In genomic region chr2:16629770-16630169, GRCh38 we compare ENCODE assay signal across 11 cellular contexts. TPM values are rescaled to one million over a fixed set of nuclear protein-coding genes. Genes with fewer than 3 reads are reported as not detected.
DNase-seq lines count a peak whose midpoint lies in the region; ATAC-seq and TF ChIP-seq lines count a peak whose summit lies in the region.
"Had no signal": no experiment of that assay in that cellular context is flagged by ENCODE, and none has a peak within 500 bp of the region (broad histone marks: within the 10 kb centered on the region; RNA-seq: fewer than 3 reads in every experiment).

No MANE protein-coding gene starts in this region.

- H3K4me3 Mint-ChIP-seq in CD14-positive monocyte, result peak overlapping the region in 1 of 2 donors; percentile 4
- no peak overlapping the region for H3K4me3 Mint-ChIP-seq in brain
- peak overlapping the region; percentile 17 for H3K4me3 Mint-ChIP-seq in natural killer cell
- H3K4me3 Mint-ChIP-seq in type B pancreatic cell, result no peak overlapping the region
- H3K4me3 Mint-ChIP-seq in T-helper 17 cell, result no peak overlapping the region
- H3K4me3 Mint-ChIP-seq: CD4-positive, CD25-positive, alpha-beta regulatory T cell had no signal

- H3K9me3 ChIP-seq in T-helper 17 cell (ENCODE audit: control insufficient read depth, low read length, poor library complexity, severe bottlenecking), result no peaks in the 10 kb centered on the region
- H3K9me3 ChIP-seq: A549 had no signal

- DNase-seq in CD14-positive monocyte (ENCODE audit: low spot score), result no peak
- no peak for DNase-seq in natural killer cell
- DNase-seq in type B pancreatic cell (ENCODE audit: extremely low spot score, unreplicated experiment), result no peak
- no peak for DNase-seq in head of caudate nucleus
- DNase-seq in T-helper 17 cell, result no peak
- no peak for DNase-seq in NCI-H187 (lab: John Stamatoyannopoulos, UW)
- DNase-seq: CD4-positive, CD25-positive, alpha-beta regulatory T cell; NCI-H187 treated with DMSO at 0.1 percent for 48 hours; NCI-H69 had no signal

- H3K27me3 Mint-ChIP-seq in CD14-positive monocyte (ENCODE audit: low read depth in 3 of 3) (peaks cover 0 to 3% (median 0%) of the 10 kb centered on the region in 3 donors), brain (peaks cover 1% of the 10 kb centered on the region), natural killer cell (ENCODE audit: low read depth in 2 of 2) (no peaks in the 10 kb centered on the region), type B pancreatic cell (no peaks in the 10 kb centered on the region), T-helper 17 cell (peaks cover 67% of the 10 kb centered on the region)

- H3K36me3 Mint-ChIP-seq in CD14-positive monocyte, result peaks cover 74 to 79% of the 10 kb centered on the region in 2 donors
- H3K36me3 Mint-ChIP-seq in brain, result peaks cover 4% of the 10 kb centered on the region
- H3K36me3 Mint-ChIP-seq in natural killer cell, result no peaks in the 10 kb centered on the region
- H3K36me3 Mint-ChIP-seq in type B pancreatic cell, result no peaks in the 10 kb centered on the region
- H3K36me3 Mint-ChIP-seq in T-helper 17 cell (ENCODE audit: low read depth), result no peaks in the 10 kb centered on the region
- H3K36me3 Mint-ChIP-seq: CD4-positive, CD25-positive, alpha-beta regulatory T cell had no signal

- no peak for TF ChIP-seq CTCF in CD14-positive monocyte (IDR thresholded peaks at IDR 0.05)
- TF ChIP-seq CTCF in brain (conservative IDR thresholded peaks at IDR 0.05), result no peak
- TF ChIP-seq CTCF in natural killer cell (IDR thresholded peaks at IDR 0.05), result no peak
- no peak for TF ChIP-seq CTCF in type B pancreatic cell (conservative IDR thresholded peaks at IDR 0.05)

- H3K4me1 Mint-ChIP-seq in CD14-positive monocyte (peaks cover 99% of the 10 kb centered on the region), brain (peaks cover 92% of the 10 kb centered on the region), natural killer cell (peaks cover 96 to 99% of the 10 kb centered on the region in 2 donors), type B pancreatic cell (ENCODE audit: unreplicated experiment) (peaks cover 17% of the 10 kb centered on the region), T-helper 17 cell (peaks cover 8% of the 10 kb centered on the region)

- intact Hi-C loops in CD14-positive monocyte (cut with micrococcal nuclease) (loop anchor here (5.0 kb wide), 2 partner anchors 33 to 233 kb away; no protein-coding TSS in a partner anchor), natural killer cell (cut with micrococcal nuclease) (loop anchor here (2.0 to 5.0 kb wide), 2 partner anchors 21 to 33 kb away; no protein-coding TSS in a partner anchor), head of caudate nucleus (cut with DNase I) (no loop called here)

- H3K9me3 Mint-ChIP-seq in CD14-positive monocyte, result peaks cover 0 to 2% (median 0%) of the 10 kb centered on the region in 7 donors
- no peaks in the 10 kb centered on the region for H3K9me3 Mint-ChIP-seq in brain
- no peaks in the 10 kb centered on the region for H3K9me3 Mint-ChIP-seq in natural killer cell
- no peaks in the 10 kb centered on the region for H3K9me3 Mint-ChIP-seq in type B pancreatic cell

- ATAC-seq in natural killer cell (no peak), T-helper 17 cell (no peak)
- ATAC-seq: A549 had no signal

- H3K27ac Mint-ChIP-seq in CD14-positive monocyte (peak overlapping the region; percentile 92 to 100 (median 96)), brain (peak overlapping the region in 4 of 5 experiments; percentile 35 to 91 (median 80)), natural killer cell (peak overlapping the region; percentile 78 to 81), type B pancreatic cell (peak overlapping the region; percentile 29), T-helper 17 cell (no peak overlapping the region)
- H3K27ac Mint-ChIP-seq: CD4-positive, CD25-positive, alpha-beta regulatory T cell had no signal

RNA-seq across cellular contexts. Expression of gene CYRIA, which starts 35.9 kb away (rescaled TPM):
- 100 to 1,000 TPM in 1 of 2 donors, 10 to 100 TPM in 1; 72.4 to 101 TPM for polyA plus RNA-seq in CD14-positive monocyte
- 5.7 TPM for polyA plus RNA-seq in brain (ENCODE audit: insufficient read depth, low read depth, low replicate concordance)
- total RNA-seq in natural killer cell, result 10 to 100 TPM; 37.4 to 54.8 (median 38.5) TPM
- total RNA-seq in type B pancreatic cell (ENCODE audit: low replicate concordance), result 6.5 and 28.2 TPM in 2 replicates
- 1 to 10 TPM in 1 of 2 donors, under 1 TPM in 1; 0.68 to 2.4 TPM for total RNA-seq in T-helper 17 cell
- total RNA-seq: CD4-positive, CD25-positive, alpha-beta regulatory T cell had no signal
